ENCODE assay signal across 1 cellular context in genomic region chr20:4144636-4145035, GRCh38. TPM values are rescaled to one million over a fixed set of nuclear protein-coding genes. Genes with fewer than 3 reads are reported as not detected.
"Had no signal": no experiment of that assay in that cellular context is flagged by ENCODE, and none has a peak within 500 bp of the region (broad histone marks: within the 10 kb centered on the region; RNA-seq: fewer than 3 reads in every experiment).

No MANE protein-coding gene starts in this region.

RNA-seq across cellular contexts. Expression of gene SMOX, which starts 4.0 kb away (rescaled TPM):
- polyA plus RNA-seq: naive thymus-derived CD4-positive, alpha-beta T cell had no signal
